ENCODE assay signal across 25 cellular contexts in genomic region chr13:55649485-55649884, GRCh38.
"Had no signal": no experiment of that assay in that cellular context is flagged by ENCODE, and none has a peak within 500 bp of the region (broad histone marks: within the 10 kb centered on the region; RNA-seq: fewer than 3 reads in every experiment).

No MANE protein-coding gene starts in this region.

- H3K27ac ChIP-seq: dorsolateral prefrontal cortex, heart left ventricle, hepatocyte, left lung, neutrophil, parathyroid adenoma, stomach, thyroid gland, vagina had no signal

- H2AFZ ChIP-seq: hepatocyte, parathyroid adenoma had no signal

- H3K4me2 ChIP-seq: hepatocyte, smooth muscle cell had no signal

- H3K27me3 ChIP-seq: dorsolateral prefrontal cortex, heart left ventricle, hepatocyte, left lung, neutrophil, stomach, thyroid gland, vagina had no signal

- H3K4me1 ChIP-seq: heart left ventricle, left lung, parathyroid adenoma, stomach, thyroid gland, vagina had no signal

- FAIRE-seq: frontal cortex, islet of Langerhans had no signal

- H3K9me3 ChIP-seq: heart left ventricle, left lung, neutrophil, stomach, thyroid gland, vagina had no signal

- DNase-seq: dorsolateral prefrontal cortex; effector CD4-positive, alpha-beta T cell; heart left ventricle; left cardiac atrium; left lung; mesenchymal stem cell; mucosa of descending colon; naive B cell; stimulated activated CD4-positive, alpha-beta T cell treated with anti-CD3 and anti-CD28 coated beads, Interleukin-12 subunit alpha, Interleukin-12 subunit beta, amount 100 ng/mL, for 4 hours; stimulated activated CD4-positive, alpha-beta T cell treated with anti-CD3 and anti-CD28 coated beads, Interleukin-1b, Interleukin-23, amount 100 ng/mL, for 48 hours; stimulated activated CD4-positive, alpha-beta T cell treated with anti-CD3 and anti-CD28 coated beads, Interleukin-4, amount 100 ng/mL, for 1 hour; stimulated activated CD8-positive, alpha-beta memory T cell treated with anti-CD3 and anti-CD28 coated beads, Interleukin-4, amount 100 ng/mL, for 48 hours; stimulated activated naive CD4-positive, alpha-beta T cell treated with Interleukin-2 at 50 U/mL for 16 hours; stomach; thyroid gland; trophoblast cell had no signal

- H3K79me2 ChIP-seq: hepatocyte, parathyroid adenoma had no signal

- ATAC-seq: heart left ventricle; left cardiac atrium; left lung; mucosa of descending colon; natural killer cell treated with Interleukin-12 subunit alpha and Interleukin-12 subunit beta and Interleukin-15 and Interleukin-18, amount 100 ng/mL, for 72 hours; sciatic nerve had no signal

- H3K36me3 ChIP-seq: heart left ventricle, left lung, neutrophil, stomach, thyroid gland, vagina had no signal

- H3K4me3 ChIP-seq: dorsolateral prefrontal cortex, heart left ventricle, hepatocyte, left lung, mucosa of descending colon, smooth muscle cell, stomach, thyroid gland, vagina had no signal

- H3K9ac ChIP-seq: parathyroid adenoma had no signal
